In the genomic region with DNA sequence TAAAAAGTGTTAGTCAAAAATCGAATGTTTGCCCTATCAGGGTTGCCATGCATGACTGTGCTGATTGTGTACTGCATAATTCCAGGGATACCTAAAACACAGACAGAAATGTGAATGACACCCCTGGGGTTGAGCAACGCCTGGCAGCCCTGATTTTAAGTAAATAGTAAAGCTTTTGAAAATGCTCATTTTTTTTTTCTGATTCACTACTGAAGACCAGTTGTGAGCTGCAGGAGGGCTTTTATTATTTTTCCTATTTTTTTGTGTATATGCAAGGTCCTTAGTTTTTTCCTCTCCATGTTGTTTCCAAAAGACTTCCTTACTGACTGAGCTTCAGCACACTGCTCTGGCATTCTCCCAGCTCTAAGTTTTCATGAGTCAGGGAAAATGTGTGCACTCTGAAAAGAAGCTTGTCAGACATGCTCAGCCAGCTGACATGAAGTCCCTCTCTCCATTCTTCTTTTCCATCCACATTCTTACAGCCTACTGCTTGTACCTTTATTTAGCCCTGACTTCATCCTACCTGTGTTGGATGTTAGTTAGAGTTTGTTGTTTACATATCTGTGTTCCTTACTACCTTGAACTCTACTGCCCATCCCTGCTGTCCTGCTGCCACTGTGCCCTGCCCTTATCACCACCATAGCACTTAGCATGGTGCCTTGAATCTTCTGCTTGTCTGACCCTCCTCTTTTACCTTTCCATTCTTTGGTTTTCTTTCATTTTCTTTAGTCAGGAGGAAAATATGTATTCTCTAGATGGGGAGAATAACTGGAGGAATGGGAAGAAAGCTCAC, we compare ENCODE assay signal across 12 cellular contexts.
DNase-seq lines count a peak whose midpoint lies in the region; ATAC-seq, FAIRE-seq and TF ChIP-seq lines count a peak whose summit lies in the region.
"Had no signal": no experiment of that assay in that cellular context is flagged by ENCODE, and none has a peak within 500 bp of the region (broad histone marks: within the 10 kb centered on the region; RNA-seq: fewer than 3 reads in every experiment).

No MANE protein-coding gene starts in this region.

- H4K91ac ChIP-seq in IMR-90 (ENCODE audit: insufficient read depth, low read depth, low read length), result peak overlapping the region; percentile 51

- ATAC-seq in IMR-90 (ENCODE audit: low read depth), result peak; percentile 89
- ATAC-seq in GM21526 (IDR thresholded peaks at IDR 0.05; ENCODE audit: low FRiP score, unreplicated experiment), result no peak
- ATAC-seq in GM18873 (IDR thresholded peaks at IDR 0.05; ENCODE audit: low FRiP score, unreplicated experiment), result no peak
- ATAC-seq: stimulated activated memory B cell treated with anti-CD40 and anti-IgM and Interleukin-4, amounts not matched to agents 10 μg/mL and 1 μg/mL and 100 μg/mL, for 72 hours had no signal

- H2BK5ac ChIP-seq in IMR-90 (ENCODE audit: low read depth, low read length, poor library complexity, severe bottlenecking), result peak overlapping the region; percentile 29

- H3K4me1 ChIP-seq in IMR-90 (ENCODE audit: control insufficient read depth, insufficient read depth, low read length), result peaks cover 9% of the 10 kb centered on the region

- H2AK9ac ChIP-seq in IMR-90 (replicated peaks; ENCODE audit: low read depth, low read length, poor library complexity), result no peak overlapping the region

- H3K4me3 Mint-ChIP-seq in mesothelial cell of epicardium, result no peak overlapping the region
- H3K4me3 Mint-ChIP-seq: central memory CD8-positive, alpha-beta T cell; naive B cell; stimulated activated memory B cell treated with anti-CD40 and anti-IgM and Interleukin-4, amounts not matched to agents 10 μg/mL and 1 μg/mL and 100 μg/mL, for 72 hours had no signal

- BruUV-seq in IMR-90 (replicated peaks; lab: Mats Ljungman, UMichigan), result no TSS peak

- H3K9ac ChIP-seq in IMR-90 (ENCODE audit: low read depth, low read length), result 0 out of 2 replicates have a peak overlapping the region, but pooled peaks have one; percentile 30

- peak; percentile 55 for DNase-seq in Ammon's horn (ENCODE audit: low spot score)
- peak; percentile 86 for DNase-seq in IMR-90
- DNase-seq in brain pericyte (ENCODE audit: low read depth, low spot score), result peak; percentile 70
- DNase-seq in mesothelial cell of epicardium (ENCODE audit: low spot score in 2 of 2, unreplicated experiment in 2 of 2), result no peak
- DNase-seq in NCI-H2171 treated with DMSO at 0.1 percent for 48 hours (lab: John Stamatoyannopoulos, UW), result no peak
- DNase-seq in GM19239 (ENCODE audit: insufficient read length, low spot score), result no peak
- DNase-seq: naive B cell, Right ventricle myocardium superior had no signal

- H2AK5ac ChIP-seq in IMR-90 (ENCODE audit: low read depth, low read length), result peak overlapping the region; percentile 9; the same call in 1 of the 2 replicates

- TF ChIP-seq POLR2A in IMR-90 (IDR thresholded peaks at IDR 0.05; ENCODE audit: low read depth, low read length), result no peak

- intact Hi-C loops in IMR-90 (cut with micrococcal nuclease), result loop anchor here (2.0 to 5.0 kb wide), 3 partner anchors 45 to 88 kb away; a partner anchor contains a TSS

- peaks cover 29% of the 10 kb centered on the region for H3K4me1 Mint-ChIP-seq in mesothelial cell of epicardium
- H3K4me1 Mint-ChIP-seq: central memory CD8-positive, alpha-beta T cell; stimulated activated memory B cell treated with anti-CD40 and anti-IgM and Interleukin-4, amounts not matched to agents 10 μg/mL and 1 μg/mL and 100 μg/mL, for 72 hours had no signal

- H3K23ac ChIP-seq in IMR-90 (ENCODE audit: low read depth, low read length), result no peak overlapping the region; the same call in 1 of the 2 replicates

- no peaks in the 10 kb centered on the region for H3K27me3 ChIP-seq in IMR-90 (ENCODE audit: control insufficient read depth, insufficient read depth, low read length)

- H3K4ac ChIP-seq in IMR-90 (ENCODE audit: low read depth, low read length), result peak overlapping the region; percentile 34

- no peak overlapping the region for H3K4me3 ChIP-seq in IMR-90 (ENCODE audit: insufficient read depth, low read depth, low read length)

- peak overlapping the region; percentile 58 for H2BK20ac ChIP-seq in IMR-90 (ENCODE audit: low read depth, low read length)

- no peaks in the 10 kb centered on the region for H3K36me3 ChIP-seq in IMR-90 (ENCODE audit: control insufficient read depth, insufficient read depth, low read length)

- in situ Hi-C loops in IMR-90 (cut with MboI; ENCODE audit: low sequenced_read_pairs), result no loop called here

- TF ChIP-seq RAD21 in IMR-90 (IDR thresholded peaks at IDR 0.05; ENCODE audit: low read length), result no peak

- peak overlapping the region; percentile 84; the same call in 1 of the 2 replicates for H3K27ac ChIP-seq in IMR-90 (ENCODE audit: insufficient read depth, low read length)

- no peaks in the 10 kb centered on the region for H3K9me3 Mint-ChIP-seq in mesothelial cell of epicardium
- H3K9me3 Mint-ChIP-seq: central memory CD8-positive, alpha-beta T cell; naive B cell; stimulated activated memory B cell treated with anti-CD40 and anti-IgM and Interleukin-4, amounts not matched to agents 10 μg/mL and 1 μg/mL and 100 μg/mL, for 72 hours had no signal

- CTCF ChIA-PET in IMR-90 (lab: Yijun Ruan, JAX), result interaction anchor here (1.8 kb wide), 1 partner anchor 18 kb away, joined by 4 read pairs; no protein-coding TSS in a partner anchor

- no peak for TF ChIP-seq CTCF in IMR-90 (conservative IDR thresholded peaks at IDR 0.05; ENCODE audit: low read depth, low read length)
- no peak for TF ChIP-seq CTCF in mesothelial cell of epicardium (IDR thresholded peaks at IDR 0.05; ENCODE audit: unreplicated experiment)

- peak overlapping the region; percentile 56 for H4K5ac ChIP-seq in IMR-90 (ENCODE audit: low read depth, low read length)

- dilution Hi-C loops in IMR-90 (cut with HindIII; ENCODE audit: low sequenced_read_pairs, unreplicated experiment), result no loop called here

- H2AFZ ChIP-seq in IMR-90 (replicated peaks; ENCODE audit: low read length, poor library complexity), result peak overlapping the region; percentile 0

- H3K56ac ChIP-seq in IMR-90 (ENCODE audit: extremely low read depth, insufficient read depth, low read length), result no peak overlapping the region

- H3K14ac ChIP-seq in IMR-90 (replicated peaks; ENCODE audit: low read depth, low read length), result peak overlapping the region; percentile 23; the same call in 1 of the 2 replicates

- H3K18ac ChIP-seq in IMR-90 (ENCODE audit: low read depth, low read length), result peak overlapping the region; percentile 78

- H3K27ac Mint-ChIP-seq in mesothelial cell of epicardium, result peak overlapping the region; percentile 52
- H3K27ac Mint-ChIP-seq: stimulated activated memory B cell treated with anti-CD40 and anti-IgM and Interleukin-4, amounts not matched to agents 10 μg/mL and 1 μg/mL and 100 μg/mL, for 72 hours had no signal

- peak overlapping the region; percentile 50 to 62 for H4K8ac ChIP-seq in IMR-90 (ENCODE audit: low read depth in 2 of 2, low read length in 2 of 2)

- H3K4me2 ChIP-seq in IMR-90 (ENCODE audit: low read depth, low read length), result peak overlapping the region; percentile 4

- peak overlapping the region; percentile 45 for H2BK15ac ChIP-seq in IMR-90 (ENCODE audit: low read depth, low read length)

- WGBS in IMR-90 (ENCODE audit: extremely low coverage in 2 of 2, insufficient read length in 1 of 2), 2 experiments, result no CpG with 5 or more reads among the region's 2 CpGs

- no peaks in the 10 kb centered on the region for H3K27me3 Mint-ChIP-seq in mesothelial cell of epicardium (ENCODE audit: low read depth)

- no peaks in the 10 kb centered on the region for H4K20me1 ChIP-seq in IMR-90 (ENCODE audit: insufficient read depth, low read length)

- POLR2A ChIA-PET in IMR-90 (lab: Charles Lee; ENCODE audit: unreplicated experiment), result no interaction called here

- no peak for FAIRE-seq in GM19239 (lab: Jason Lieb, UNC)

- H3K9me1 ChIP-seq in IMR-90 (ENCODE audit: insufficient read depth, low read length), result no peaks in the 10 kb centered on the region

- no peaks in the 10 kb centered on the region for H3K36me3 Mint-ChIP-seq in mesothelial cell of epicardium
- H3K36me3 Mint-ChIP-seq: naive B cell; stimulated activated memory B cell treated with anti-CD40 and anti-IgM and Interleukin-4, amounts not matched to agents 10 μg/mL and 1 μg/mL and 100 μg/mL, for 72 hours had no signal

- H3K79me1 ChIP-seq in IMR-90 (ENCODE audit: low read depth in 1 of 2, low read length in 2 of 2), result no peaks in the 10 kb centered on the region

- H3K9me3 ChIP-seq in IMR-90 (ENCODE audit: control insufficient read depth, insufficient read depth, low read length), result no peaks in the 10 kb centered on the region

- peak overlapping the region; percentile 43 for H2BK120ac ChIP-seq in IMR-90 (ENCODE audit: low read depth, low read length)

TF ChIP-seq in IMR-90, 13 proteins besides CTCF, POLR2A, EP300 and RAD21 (continues in another document):
- TF ChIP-seq SMC3 (IDR thresholded peaks at IDR 0.05; ENCODE audit: low read depth, low read length) (no peak), MXI1 (IDR thresholded peaks at IDR 0.05; ENCODE audit: borderline replicate concordance, low read depth, low read length) (no peak), CEBPB (IDR thresholded peaks at IDR 0.05; ENCODE audit: low read depth, low read length) (peak; percentile 95), RCOR1 (IDR thresholded peaks at IDR 0.05; ENCODE audit: insufficient replicate concordance, low read length) (no peak), MAZ (IDR thresholded peaks at IDR 0.05; ENCODE audit: borderline replicate concordance, low read depth, low read length) (no peak), RFX5 (IDR thresholded peaks at IDR 0.05; ENCODE audit: low read depth, low read length) (no peak), CHD1 (IDR thresholded peaks at IDR 0.05; ENCODE audit: low read depth, low read length) (no peak), NFE2L2 (IDR thresholded peaks at IDR 0.05; ENCODE audit: low read depth, low read length) (peak; percentile 80)
- TF ChIP-seq, protein P1, sequence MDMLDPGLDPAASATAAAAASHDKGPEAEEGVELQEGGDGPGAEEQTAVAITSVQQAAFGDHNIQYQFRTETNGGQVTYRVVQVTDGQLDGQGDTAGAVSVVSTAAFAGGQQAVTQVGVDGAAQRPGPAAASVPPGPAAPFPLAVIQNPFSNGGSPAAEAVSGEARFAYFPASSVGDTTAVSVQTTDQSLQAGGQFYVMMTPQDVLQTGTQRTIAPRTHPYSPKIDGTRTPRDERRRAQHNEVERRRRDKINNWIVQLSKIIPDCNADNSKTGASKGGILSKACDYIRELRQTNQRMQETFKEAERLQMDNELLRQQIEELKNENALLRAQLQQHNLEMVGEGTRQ (IDR thresholded peaks at IDR 0.05; ENCODE audit: low read depth, low read length), result no peak
- TF ChIP-seq, protein P2, sequence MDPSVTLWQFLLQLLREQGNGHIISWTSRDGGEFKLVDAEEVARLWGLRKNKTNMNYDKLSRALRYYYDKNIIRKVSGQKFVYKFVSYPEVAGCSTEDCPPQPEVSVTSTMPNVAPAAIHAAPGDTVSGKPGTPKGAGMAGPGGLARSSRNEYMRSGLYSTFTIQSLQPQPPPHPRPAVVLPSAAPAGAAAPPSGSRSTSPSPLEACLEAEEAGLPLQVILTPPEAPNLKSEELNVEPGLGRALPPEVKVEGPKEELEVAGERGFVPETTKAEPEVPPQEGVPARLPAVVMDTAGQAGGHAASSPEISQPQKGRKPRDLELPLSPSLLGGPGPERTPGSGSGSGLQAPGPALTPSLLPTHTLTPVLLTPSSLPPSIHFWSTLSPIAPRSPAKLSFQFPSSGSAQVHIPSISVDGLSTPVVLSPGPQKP (IDR thresholded peaks at IDR 0.05; ENCODE audit: borderline replicate concordance, low read depth, low read length), result no peak

Comparison
In these comparisons a context has a peak if more than half of its experiments do, and no peak if none do; other contexts are left out.
1. DNase-seq: peak in Ammon's horn (single experiment), IMR-90 (single experiment) and brain pericyte (single experiment); none in mesothelial cell of epicardium (0 of 2), NCI-H2171 treated with DMSO at 0.1 percent for 48 hours (single experiment) and GM19239 (single experiment).